7 cellular contexts compared by ENCODE assay signal in genomic region chr1:156492591-156493080, GRCh38. TPM values are rescaled to one million over a fixed set of nuclear protein-coding genes. Genes with fewer than 3 reads are reported as not detected.
DNase-seq lines count a peak whose midpoint lies in the region; ATAC-seq and TF ChIP-seq lines count a peak whose summit lies in the region.

No MANE protein-coding gene starts in this region.

- peak overlapping the region; percentile 98 for H3K27ac Mint-ChIP-seq in stimulated activated memory B cell treated with anti-CD40 and anti-IgM and Interleukin-4, amounts not matched to agents 10 μg/mL and 1 μg/mL and 100 μg/mL, for 72 hours

- H3K27me3 Mint-ChIP-seq in stimulated activated memory B cell treated with anti-CD40 and anti-IgM and Interleukin-4, amounts not matched to agents 10 μg/mL and 1 μg/mL and 100 μg/mL, for 72 hours, result no peaks in the 10 kb centered on the region

- H3K4me3 Mint-ChIP-seq in stimulated activated memory B cell treated with anti-CD40 and anti-IgM and Interleukin-4, amounts not matched to agents 10 μg/mL and 1 μg/mL and 100 μg/mL, for 72 hours, result peak overlapping the region; percentile 80

- H3K4me1 ChIP-seq in HEK293 (ENCODE audit: control insufficient read depth, insufficient read depth, low read length), result peaks cover 16% of the 10 kb centered on the region

- H3K4me3 ChIP-seq in HEK293 (ENCODE audit: low read depth, low read length), result no peak overlapping the region

- peaks cover 100% of the 10 kb centered on the region for H3K4me1 Mint-ChIP-seq in stimulated activated memory B cell treated with anti-CD40 and anti-IgM and Interleukin-4, amounts not matched to agents 10 μg/mL and 1 μg/mL and 100 μg/mL, for 72 hours

- peaks cover 18% of the 10 kb centered on the region for H3K36me3 Mint-ChIP-seq in stimulated activated memory B cell treated with anti-CD40 and anti-IgM and Interleukin-4, amounts not matched to agents 10 μg/mL and 1 μg/mL and 100 μg/mL, for 72 hours

- H3K9me3 Mint-ChIP-seq in stimulated activated memory B cell treated with anti-CD40 and anti-IgM and Interleukin-4, amounts not matched to agents 10 μg/mL and 1 μg/mL and 100 μg/mL, for 72 hours, result no peaks in the 10 kb centered on the region

- H3K9me3 ChIP-seq in HEK293 (ENCODE audit: control insufficient read depth, insufficient read depth, low read depth, low read length), result no peaks in the 10 kb centered on the region

- CTCF ChIA-PET in HEK293 (lab: Yijun Ruan, JAX), result interaction anchor here (0.8 to 2.8 kb wide), 3 partner anchors 9 to 37 kb away, joined by 3 to 14 read pairs (median 11); partner anchors contain the start of gene MEF2D

- peaks cover 0 to 12% of the 10 kb centered on the region in 2 experiments; a peak in 1 of 3 replicates for H3K36me3 ChIP-seq in HEK293 (ENCODE audit: control insufficient read depth in 2 of 2, insufficient read depth in 1 of 2, low read length in 2 of 2)

- H3K27ac ChIP-seq in HEK293 (ENCODE audit: extremely low read depth, low read depth, low read length), result no peak overlapping the region

- peak; percentile 76 for ATAC-seq in stimulated activated memory B cell treated with anti-CD40 and anti-IgM and Interleukin-4, amounts not matched to agents 10 μg/mL and 1 μg/mL and 100 μg/mL, for 72 hours
- no peak for ATAC-seq in HG02610 (IDR thresholded peaks at IDR 0.05; ENCODE audit: unreplicated experiment)
- ATAC-seq in sciatic nerve, result no peak

- POLR2A ChIA-PET in HEK293 (lab: Yijun Ruan, JAX), result interaction anchor here (0.9 to 3.3 kb wide), 3 partner anchors 8 to 12 kb away, joined by 3 to 20 read pairs (median 5); partner anchors contain the start of gene MEF2D

- intact Hi-C loops in sciatic nerve (cut with DNase I), result no loop called here

- TF ChIP-seq CTCF in HEK293 (tag by site-specific recombination; IDR thresholded peaks at IDR 0.05), result no peak

- DNase-seq in RPMI8226 (peak; percentile 92), germinal center (ENCODE audit: low spot score) (peak; percentile 86), D341Med (ENCODE audit: low spot score) (no peak), sciatic nerve (ENCODE audit: low spot score) (no peak)

TF ChIP-seq in HEK293, 187 proteins besides CTCF, POLR2A, EP300 and RAD21:
- TF ChIP-seq ZNF560 (tag by site-specific recombination; IDR thresholded peaks at IDR 0.05; ENCODE audit: borderline replicate concordance), result no peak
- TF ChIP-seq ZNF221 (tag by site-specific recombination; IDR thresholded peaks at IDR 0.05; ENCODE audit: borderline replicate concordance), result no peak
- 0 out of 2 replicates have a peak, but pooled peaks have one; percentile 5 for TF ChIP-seq EGR2 (tag by site-specific recombination; IDR thresholded peaks at IDR 0.05; ENCODE audit: low read depth)
- no peak for TF ChIP-seq ZNF549 (tag by site-specific recombination; IDR thresholded peaks at IDR 0.05)
- TF ChIP-seq ZFP41 (tag by site-specific recombination; IDR thresholded peaks at IDR 0.05; ENCODE audit: borderline replicate concordance), result no peak
- TF ChIP-seq ZNF202 (tag by site-specific recombination; IDR thresholded peaks at IDR 0.05; ENCODE audit: borderline replicate concordance), result no peak
- TF ChIP-seq ZFHX2 (tag by site-specific recombination; conservative IDR thresholded peaks at IDR 0.05), result 0 out of 2 replicates have a peak, but pooled peaks have one; percentile 18

RNA-seq across cellular contexts. Expression of gene MEF2D, which starts 7.9 kb away (rescaled TPM):
- 66.8 TPM for total RNA-seq in sciatic nerve

Comparison
In these comparisons a context has a peak if more than half of its experiments do, and no peak if none do; other contexts are left out.
1. DNase-seq: peak in RPMI8226 (single experiment) and germinal center (single experiment); none in D341Med (single experiment) and sciatic nerve (single experiment).